In the genomic region with DNA sequence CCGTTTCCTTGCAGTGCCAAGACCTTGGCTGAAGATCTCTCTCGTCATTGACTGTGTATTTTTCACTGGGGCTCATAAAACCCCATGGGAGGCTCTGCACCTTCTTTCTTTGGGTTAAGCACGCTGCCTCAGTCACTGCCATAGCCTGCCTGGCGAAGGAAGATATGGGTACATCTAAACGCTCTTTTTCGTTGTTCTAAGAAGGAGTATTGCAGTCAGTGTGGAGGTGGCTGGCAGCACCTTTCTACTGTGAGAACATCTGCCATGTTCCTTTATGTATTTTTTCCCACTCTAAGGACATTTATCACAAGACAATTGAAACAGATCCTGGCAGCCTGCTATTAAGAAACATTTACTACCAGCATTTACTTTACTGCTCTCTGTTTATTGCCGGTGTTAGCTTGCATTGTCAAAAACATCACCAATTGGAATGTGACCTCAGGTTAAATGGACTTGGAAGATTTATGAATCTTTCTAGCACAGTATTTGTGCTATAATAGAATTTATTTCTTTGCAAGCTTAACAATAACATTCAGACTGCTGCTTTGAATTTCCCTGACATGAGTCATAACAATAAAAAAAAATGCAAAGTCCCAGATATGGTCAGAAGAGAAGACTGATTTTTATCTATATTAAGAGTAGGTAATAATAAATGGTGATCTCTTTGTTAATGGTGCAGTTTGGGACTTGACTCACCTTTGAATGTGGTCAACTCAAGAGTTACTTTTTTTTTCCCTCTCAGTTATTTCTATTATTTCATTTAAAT, we compare ENCODE assay signal across 9 cellular contexts.
DNase-seq lines count a peak whose midpoint lies in the region; ATAC-seq and TF ChIP-seq lines count a peak whose summit lies in the region.
"Had no signal": no experiment of that assay in that cellular context is flagged by ENCODE, and none has a peak within 500 bp of the region (broad histone marks: within the 10 kb centered on the region; RNA-seq: fewer than 3 reads in every experiment).

No MANE protein-coding gene starts in this region.

- H3K9me3 Mint-ChIP-seq in natural killer cell: no peaks in the 10 kb centered on the region

- TF ChIP-seq POLR2A in suprapubic skin (IDR thresholded peaks at IDR 0.05): no peak

- intact Hi-C loops in natural killer cell (cut with micrococcal nuclease): no loop called here

- no peaks in the 10 kb centered on the region for H3K27me3 ChIP-seq in suprapubic skin
- H3K27me3 ChIP-seq: BLaER1 had no signal

- H3K9me3 ChIP-seq in suprapubic skin: no peaks in the 10 kb centered on the region

- H3K4me3 ChIP-seq in fibroblast of pulmonary artery (replicated peaks; ENCODE audit: low read depth, low read length) (no peak overlapping the region), suprapubic skin (no peak overlapping the region)
- H3K4me3 ChIP-seq: BLaER1 had no signal

- H3K4me1 ChIP-seq in suprapubic skin: peaks cover 7% of the 10 kb centered on the region

- 76% methylated on average over 7 of the region's 7 CpGs for WGBS in suprapubic skin

- DNase-seq in NCI-H345 (lab: John Stamatoyannopoulos, UW) (peak; percentile 6), NCI-H345 treated with DMSO at 0.1 percent for 48 hours (lab: John Stamatoyannopoulos, UW; ENCODE audit: unreplicated experiment) (no peak), NCI-H226 (peak; percentile 75), fibroblast of pulmonary artery (ENCODE audit: low read depth) (peak; percentile 68), suprapubic skin (ENCODE audit: low spot score in 2 of 2) (no peak), GM19238 (ENCODE audit: insufficient read length, low spot score) (no peak), natural killer cell (no peak)

- H3K27ac ChIP-seq in suprapubic skin: no peak overlapping the region
- H3K27ac ChIP-seq: BLaER1 had no signal

- no peak for TF ChIP-seq EP300 in suprapubic skin (IDR thresholded peaks at IDR 0.05)

- no peaks in the 10 kb centered on the region for H3K4me1 Mint-ChIP-seq in natural killer cell

- no peaks in the 10 kb centered on the region for H3K36me3 Mint-ChIP-seq in natural killer cell

- no peak overlapping the region for H3K27ac Mint-ChIP-seq in natural killer cell

- no peaks in the 10 kb centered on the region for H3K36me3 ChIP-seq in suprapubic skin

- ATAC-seq in GM19395 (IDR thresholded peaks at IDR 0.05; ENCODE audit: unreplicated experiment) (no peak), natural killer cell (no peak)

- peaks cover 3 to 14% of the 10 kb centered on the region in 2 donors for H3K27me3 Mint-ChIP-seq in natural killer cell (ENCODE audit: low read depth in 2 of 2)

- H3K4me3 Mint-ChIP-seq in natural killer cell: no peak overlapping the region

- TF ChIP-seq CTCF in fibroblast of pulmonary artery (IDR thresholded peaks at IDR 0.05; ENCODE audit: low read length, missing control alignments) (no peak), suprapubic skin (IDR thresholded peaks at IDR 0.05) (no peak), natural killer cell (IDR thresholded peaks at IDR 0.05) (no peak)

Comparison
In these comparisons a context has a peak if more than half of its experiments do, and no peak if none do; other contexts are left out.
1. DNase-seq: peak in NCI-H345 (single experiment), NCI-H226 (single experiment) and fibroblast of pulmonary artery (single experiment); none in NCI-H345 treated with DMSO at 0.1 percent for 48 hours (single experiment), suprapubic skin (0 of 2), GM19238 (single experiment) and natural killer cell (single experiment).